In the genomic region with DNA sequence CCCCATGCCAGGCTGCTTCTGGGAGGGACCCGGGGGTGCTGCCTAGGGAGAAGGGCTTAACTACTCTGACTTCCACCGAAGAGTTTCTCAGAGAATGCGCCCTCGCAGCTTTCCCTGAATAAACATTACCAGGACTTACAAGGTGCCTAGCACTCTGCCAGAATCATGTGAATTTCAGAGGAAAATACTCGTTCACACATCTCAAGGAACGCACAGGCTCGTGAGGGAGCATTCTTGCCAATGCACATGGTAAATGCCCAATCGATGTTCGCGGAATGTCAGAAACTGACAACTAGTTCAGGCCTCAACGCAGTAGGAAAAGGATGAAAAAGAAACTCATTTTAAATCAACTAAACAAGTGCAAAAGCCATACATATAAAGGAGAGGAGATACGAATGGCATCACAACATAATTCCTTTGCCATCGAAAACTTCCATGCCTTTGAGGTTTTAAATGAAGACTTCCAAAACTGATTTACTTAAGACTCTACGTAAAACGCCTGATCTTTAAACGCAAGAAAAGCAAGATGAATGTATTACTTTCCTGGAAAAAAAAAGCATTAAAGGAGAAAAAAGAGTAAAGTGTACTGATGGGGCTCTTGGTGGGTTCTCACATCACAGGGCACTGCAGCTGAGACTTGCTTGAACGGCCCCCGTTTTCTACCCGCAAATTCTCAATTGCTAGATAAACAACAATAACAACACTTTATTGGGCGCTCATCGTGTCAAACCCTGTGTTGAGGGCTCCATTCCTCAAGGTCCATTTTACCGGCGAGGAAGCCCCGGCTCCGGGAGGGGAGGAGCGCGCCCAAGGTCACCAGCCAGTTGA, we compare ENCODE assay signal across 8 cellular contexts. TPM values are rescaled to one million over a fixed set of nuclear protein-coding genes. Genes with fewer than 3 reads are reported as not detected.
A peak's percentile ranks its signal among the peaks of the same experiment; 100 is the strongest.
DNase-seq lines count a peak whose midpoint lies in the region; ATAC-seq lines count a peak whose summit lies in the region.

No MANE protein-coding gene starts in this region.

- peaks cover 0 to 5% (median 3%) of the 10 kb centered on the region in 11 experiments; a peak in 6 of 22 replicates for H3K9me3 ChIP-seq in BLaER1 treated with 17β-estradiol and CSF1 and Interleukin-3, amounts not matched to agents 10 nM and 100 nM (replicated peaks in 1 of 11)

- peak overlapping the region; percentile 79 to 99 (median 90) for H3K4me3 ChIP-seq in BLaER1 treated with 17β-estradiol and CSF1 and Interleukin-3, amounts not matched to agents 10 nM and 100 nM

- H3K36me3 Mint-ChIP-seq in activated naive CD8-positive, alpha-beta T cell treated with anti-CD3 and anti-CD28 coated beads, Interleukin-2, amount 10 ng/mL, durations not matched to agents 7 days and 5 days, result peaks cover 25% of the 10 kb centered on the region
- H3K36me3 Mint-ChIP-seq in immature natural killer cell, result peaks cover 0 to 2% (median 0%) of the 10 kb centered on the region in 3 donors

- peaks cover 34 to 42% (median 38%) of the 10 kb centered on the region in 10 experiments for H3K4me1 ChIP-seq in BLaER1 treated with 17β-estradiol and CSF1 and Interleukin-3, amounts not matched to agents 10 nM and 100 nM

- peaks cover 0 to 88% (median 39%) of the 10 kb centered on the region in 11 experiments; a peak in 18 of 22 replicates for H4K20me1 ChIP-seq in BLaER1 treated with 17β-estradiol and CSF1 and Interleukin-3, amounts not matched to agents 10 nM and 100 nM

- POLR2A ChIA-PET in activated naive CD8-positive, alpha-beta T cell treated with anti-CD3 and anti-CD28 coated beads, Interleukin-2, amount 10 ng/mL, durations not matched to agents 7 days and 5 days (lab: Charles Lee), result interaction anchor here (0.6 to 2.5 kb wide), 5 partner anchors 8 to 310 kb away, joined by 3 to 18 read pairs (median 14); a partner anchor contains a TSS

- no peak for ATAC-seq in activated naive CD8-positive, alpha-beta T cell treated with anti-CD3 and anti-CD28 coated beads, Interleukin-2, amount 10 ng/mL, durations not matched to agents 7 days and 5 days (ENCODE audit: low read depth)
- no peak for ATAC-seq in GM18867 (IDR thresholded peaks at IDR 0.05; ENCODE audit: unreplicated experiment)
- ATAC-seq in HG03280 (IDR thresholded peaks at IDR 0.05; ENCODE audit: unreplicated experiment), result no peak

- peak overlapping the region; percentile 95 for H3K4me3 Mint-ChIP-seq in activated naive CD8-positive, alpha-beta T cell treated with anti-CD3 and anti-CD28 coated beads, Interleukin-2, amount 10 ng/mL, durations not matched to agents 7 days and 5 days
- H3K4me3 Mint-ChIP-seq in immature natural killer cell, result peak overlapping the region; percentile 88 to 100 (median 98)

- peak overlapping the region; percentile 94 to 99 (median 97) for H3K9ac ChIP-seq in BLaER1 treated with 17β-estradiol and CSF1 and Interleukin-3, amounts not matched to agents 10 nM and 100 nM

- H3K36me3 ChIP-seq in BLaER1 treated with 17β-estradiol and CSF1 and Interleukin-3, amounts not matched to agents 10 nM and 100 nM, result peaks cover 3 to 37% (median 18%) of the 10 kb centered on the region in 11 experiments; a peak in 21 of 22 replicates

- peak overlapping the region; percentile 85 to 98 (median 97) for H3K4me2 ChIP-seq in BLaER1 treated with 17β-estradiol and CSF1 and Interleukin-3, amounts not matched to agents 10 nM and 100 nM

- H3K27me3 ChIP-seq in BLaER1 treated with 17β-estradiol and CSF1 and Interleukin-3, amounts not matched to agents 10 nM and 100 nM, result no peaks in the 10 kb centered on the region

- H3K27me3 Mint-ChIP-seq in activated naive CD8-positive, alpha-beta T cell treated with anti-CD3 and anti-CD28 coated beads, Interleukin-2, amount 10 ng/mL, durations not matched to agents 7 days and 5 days, result no peaks in the 10 kb centered on the region
- H3K27me3 Mint-ChIP-seq in immature natural killer cell (ENCODE audit: low read depth in 3 of 3), result peaks cover 18 to 34% (median 22%) of the 10 kb centered on the region in 3 donors

- peak overlapping the region; percentile 100 for H3K27ac Mint-ChIP-seq in activated naive CD8-positive, alpha-beta T cell treated with anti-CD3 and anti-CD28 coated beads, Interleukin-2, amount 10 ng/mL, durations not matched to agents 7 days and 5 days
- peak overlapping the region; percentile 98 to 100 (median 100) for H3K27ac Mint-ChIP-seq in immature natural killer cell

- peaks cover 42% of the 10 kb centered on the region for H3K4me1 Mint-ChIP-seq in activated naive CD8-positive, alpha-beta T cell treated with anti-CD3 and anti-CD28 coated beads, Interleukin-2, amount 10 ng/mL, durations not matched to agents 7 days and 5 days
- peaks cover 45 to 54% of the 10 kb centered on the region in 2 donors for H3K4me1 Mint-ChIP-seq in immature natural killer cell

- DNase-seq in HK-2 (ENCODE audit: unreplicated experiment) (peak; percentile 26), immature natural killer cell (peak in 1 of 3 donors; percentile 5), cortex of kidney (lab: John Stamatoyannopoulos, UW) (no peak)
- DNase-seq in activated naive CD8-positive, alpha-beta T cell treated with anti-CD3 and anti-CD28 coated beads, Interleukin-2, amount 10 ng/mL, durations not matched to agents 7 days and 5 days, result no peak
- DNase-seq in stimulated activated CD8-positive, alpha-beta memory T cell treated with anti-CD3 and anti-CD28 coated beads, Interleukin-15, amount 100 ng/mL, for 1 hour (ENCODE audit: low read depth), result peak; percentile 42

- H3K9me3 Mint-ChIP-seq in activated naive CD8-positive, alpha-beta T cell treated with anti-CD3 and anti-CD28 coated beads, Interleukin-2, amount 10 ng/mL, durations not matched to agents 7 days and 5 days, result no peaks in the 10 kb centered on the region
- no peaks in the 10 kb centered on the region for H3K9me3 Mint-ChIP-seq in immature natural killer cell

- H3K27ac ChIP-seq in BLaER1 treated with 17β-estradiol and CSF1 and Interleukin-3, amounts not matched to agents 10 nM and 100 nM, result peak overlapping the region; percentile 96 to 99 (median 98); a peak in 21 of 22 replicates

RNA-seq across cellular contexts. Expression of a gene that starts 0.8 kb away (rescaled TPM):
- 10 to 100 TPM; 72.3 to 73.0 TPM for total RNA-seq in activated naive CD8-positive, alpha-beta T cell treated with anti-CD3 and anti-CD28 coated beads, Interleukin-2, amount 10 ng/mL, durations not matched to agents 7 days and 5 days
- 100 to 1,000 TPM in 2 of 3 donors, 10 to 100 TPM in 1; 89.9 to 132 (median 113) TPM for polyA plus RNA-seq in immature natural killer cell

RNA-seq across cellular contexts. Expression of a gene that starts 1.2 kb away (rescaled TPM):
- 10 to 100 TPM; 39.4 to 47.0 TPM for total RNA-seq in activated naive CD8-positive, alpha-beta T cell treated with anti-CD3 and anti-CD28 coated beads, Interleukin-2, amount 10 ng/mL, durations not matched to agents 7 days and 5 days
- polyA plus RNA-seq in immature natural killer cell, result 10 to 100 TPM in 1 of 3 donors, 1 to 10 TPM in 2; 4.5 to 11.6 (median 7.8) TPM

RNA-seq across cellular contexts. Expression of a gene that starts 29.8 kb away (rescaled TPM):
- 10 to 100 TPM; 28.3 to 29.3 TPM for total RNA-seq in activated naive CD8-positive, alpha-beta T cell treated with anti-CD3 and anti-CD28 coated beads, Interleukin-2, amount 10 ng/mL, durations not matched to agents 7 days and 5 days
- polyA plus RNA-seq in immature natural killer cell, result 10 to 100 TPM; 25.4 to 51.0 (median 26.4) TPM

Comparison
In these comparisons a context has a peak if more than half of its experiments do, and no peak if none do; other contexts are left out.
1. DNase-seq: peak in HK-2 (single experiment) and stimulated activated CD8-positive, alpha-beta memory T cell treated with anti-CD3 and anti-CD28 coated beads, Interleukin-15, amount 100 ng/mL, for 1 hour (single experiment); none in activated naive CD8-positive, alpha-beta T cell treated with anti-CD3 and anti-CD28 coated beads, Interleukin-2, amount 10 ng/mL, durations not matched to agents 7 days and 5 days (single experiment) and cortex of kidney (single experiment).